Comparison of ENCODE assay signal across 15 cellular contexts in the genomic region with DNA sequence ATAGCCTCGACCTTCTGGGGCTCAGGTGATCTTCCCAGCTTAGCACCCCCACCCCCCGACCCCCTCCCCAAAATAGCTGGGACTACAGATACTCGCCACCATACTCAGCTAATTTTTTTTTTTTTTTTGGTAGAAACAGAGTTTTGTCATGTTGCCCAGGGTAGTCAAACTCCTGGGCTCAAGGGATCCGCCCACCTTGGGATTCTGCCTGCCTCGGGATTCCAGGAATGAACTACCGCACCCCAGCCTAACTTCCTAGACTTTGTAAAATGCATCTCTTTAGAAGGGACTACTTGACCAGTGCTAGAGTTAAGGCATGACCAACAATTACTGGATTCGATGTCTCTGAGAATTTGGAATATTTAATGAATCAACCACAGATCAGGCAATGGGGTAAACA.
DNase-seq lines count a peak whose midpoint lies in the region; ATAC-seq, FAIRE-seq and TF ChIP-seq lines count a peak whose summit lies in the region.
"Had no signal": no experiment of that assay in that cellular context is flagged by ENCODE, and none has a peak within 500 bp of the region (broad histone marks: within the 10 kb centered on the region; RNA-seq: fewer than 3 reads in every experiment).

No MANE protein-coding gene starts in this region.

- H3K4me1 ChIP-seq in OCI-LY3 (ENCODE audit: low read length) (peaks cover 31% of the 10 kb centered on the region), endothelial cell of umbilical vein (ENCODE audit: control insufficient read depth, extremely low read depth, insufficient read depth, low read length) (peaks cover 5% of the 10 kb centered on the region), sigmoid colon (peaks cover 0 to 34% (median 32%) of the 10 kb centered on the region in 4 donors)
- H3K4me1 ChIP-seq: breast epithelium had no signal

- no peaks in the 10 kb centered on the region for H3K27me3 Mint-ChIP-seq in T-helper 1 cell treated with Interleukin-12 subunit alpha and Interleukin-12 subunit beta and Interleukin-4 antibody, amounts not matched to agents 30 μg/mL and 1 μg/mL, for 36 hours (ENCODE audit: low read depth)

- CTCF ChIA-PET in endothelial cell of umbilical vein (lab: Charles Lee) (interaction anchor here (1.2 kb wide), 1 partner anchor 10 kb away, joined by 6 read pairs; no protein-coding TSS in a partner anchor), GM10248 (lab: Yijun Ruan, JAX) (interaction anchor here (1.1 to 3.6 kb wide), 4 partner anchors 9 to 143 kb away, joined by 4 to 18 read pairs (median 4); no protein-coding TSS in a partner anchor)

- no peak for TF ChIP-seq EP300 in sigmoid colon (IDR thresholded peaks at IDR 0.05)

- TF ChIP-seq CTCF in OCI-LY3 (IDR thresholded peaks at IDR 0.05; ENCODE audit: low read depth, low read length) (no peak), endothelial cell of umbilical vein (IDR thresholded peaks at IDR 0.05; ENCODE audit: extremely low read depth in 1 of 2, insufficient read depth in 1 of 2, low read depth in 1 of 2, low read length in 2 of 2) (no peak), sigmoid colon (IDR thresholded peaks at IDR 0.05) (no peak), GM10248 (IDR thresholded peaks at IDR 0.05; ENCODE audit: control extremely low read depth, extremely low read depth, low read depth, missing control alignments) (no peak)

- peak overlapping the region; percentile 72 for H3K27ac Mint-ChIP-seq in T-helper 1 cell treated with Interleukin-12 subunit alpha and Interleukin-12 subunit beta and Interleukin-4 antibody, amounts not matched to agents 30 μg/mL and 1 μg/mL, for 36 hours

- H3K4me3 ChIP-seq in OCI-LY3 (ENCODE audit: low read length) (no peak overlapping the region), endothelial cell of umbilical vein (replicated peaks in 1 of 3; ENCODE audit: insufficient read depth in 1 of 3, low read depth in 1 of 3, low read length in 3 of 3) (no peak overlapping the region), sigmoid colon (no peak overlapping the region)
- H3K4me3 ChIP-seq: breast epithelium, MG63 had no signal

- H3K4me2 ChIP-seq in OCI-LY3 (ENCODE audit: low read length) (peak overlapping the region; percentile 65), endothelial cell of umbilical vein (ENCODE audit: insufficient read depth, low read length) (no peak overlapping the region)

- H3K9me3 ChIP-seq in OCI-LY3 (ENCODE audit: insufficient read depth, low read length) (no peaks in the 10 kb centered on the region), endothelial cell of umbilical vein (replicated peaks; ENCODE audit: control insufficient read depth, insufficient read depth, low read length) (no peaks in the 10 kb centered on the region), sigmoid colon (no peaks in the 10 kb centered on the region)
- H3K9me3 ChIP-seq: breast epithelium, MG63 had no signal

- H3K9me1 ChIP-seq in endothelial cell of umbilical vein (replicated peaks; ENCODE audit: control insufficient read depth, extremely low read depth, insufficient read depth, low read length) = no peaks in the 10 kb centered on the region

- H3K36me3 ChIP-seq in OCI-LY3 (replicated peaks; ENCODE audit: low read depth, low read length) = peaks cover 51% of the 10 kb centered on the region
- no peaks in the 10 kb centered on the region for H3K36me3 ChIP-seq in endothelial cell of umbilical vein (ENCODE audit: control insufficient read depth in 2 of 2, extremely low read depth in 1 of 2, insufficient read depth in 2 of 2, low read length in 2 of 2)
- H3K36me3 ChIP-seq in sigmoid colon = no peaks in the 10 kb centered on the region
- H3K36me3 ChIP-seq: breast epithelium, MG63 had no signal

- 85 to 90% methylated on average over 7 of the region's 7 CpGs for WGBS in sigmoid colon, 2 donors

- intact Hi-C loops in endothelial cell of umbilical vein (cut with micrococcal nuclease) (no loop called here), sigmoid colon (cut with DNase I) (loop anchor here (5.0 kb wide), 1 partner anchor 85 kb away; the partner anchor contains the start of gene MDFIC)

- H3K4me3 Mint-ChIP-seq in T-helper 1 cell treated with Interleukin-12 subunit alpha and Interleukin-12 subunit beta and Interleukin-4 antibody, amounts not matched to agents 30 μg/mL and 1 μg/mL, for 36 hours = peak overlapping the region; percentile 63

- no peaks in the 10 kb centered on the region for H3K27me3 ChIP-seq in OCI-LY3 (ENCODE audit: low read depth, low read length)
- no peaks in the 10 kb centered on the region for H3K27me3 ChIP-seq in endothelial cell of umbilical vein (ENCODE audit: control insufficient read depth in 2 of 2, insufficient read depth in 2 of 2, low read length in 2 of 2)
- no peaks in the 10 kb centered on the region for H3K27me3 ChIP-seq in sigmoid colon
- H3K27me3 ChIP-seq: breast epithelium, MG63 had no signal

- DNase-seq in T-helper 1 cell (no peak), endothelial cell of umbilical vein (ENCODE audit: low read depth, low spot score) (no peak), sigmoid colon (no peak), DMS53 treated with DMSO at 0.1 percent for 48 hours (lab: John Stamatoyannopoulos, UW; ENCODE audit: unreplicated experiment) (no peak), GM10248 (ENCODE audit: extremely low spot score) (no peak)
- DNase-seq: activated CD4-positive, alpha-beta T cell treated with anti-CD3 and anti-CD28 coated beads for 1 hour; activated effector memory CD4-positive, alpha-beta T cell treated with Interleukin-2 at 50 U/mL for 16 hours; NCI-H2081; NCI-H748 treated with DMSO at 0.1 percent for 48 hours had no signal

- peaks cover 63% of the 10 kb centered on the region for H3K4me1 Mint-ChIP-seq in T-helper 1 cell treated with Interleukin-12 subunit alpha and Interleukin-12 subunit beta and Interleukin-4 antibody, amounts not matched to agents 30 μg/mL and 1 μg/mL, for 36 hours (ENCODE audit: low read depth)

- H3K9me3 Mint-ChIP-seq in T-helper 1 cell treated with Interleukin-12 subunit alpha and Interleukin-12 subunit beta and Interleukin-4 antibody, amounts not matched to agents 30 μg/mL and 1 μg/mL, for 36 hours = no peaks in the 10 kb centered on the region

- BruUV-seq in endothelial cell of umbilical vein (replicated peaks; lab: Mats Ljungman, UMichigan) = no TSS peak

- ATAC-seq in HG03469 (IDR thresholded peaks at IDR 0.05; ENCODE audit: unreplicated experiment) = no peak

- no peak for TF ChIP-seq POLR2A in endothelial cell of umbilical vein (IDR thresholded peaks at IDR 0.05; ENCODE audit: low read depth, low read length)
- no peak for TF ChIP-seq POLR2A in sigmoid colon (IDR thresholded peaks at IDR 0.05)

- peak overlapping the region; percentile 62; the same call in 1 of the 2 replicates for H3K27ac ChIP-seq in OCI-LY3 (ENCODE audit: low read length)
- no peak overlapping the region for H3K27ac ChIP-seq in endothelial cell of umbilical vein (ENCODE audit: insufficient read depth, low read depth, low read length)
- H3K27ac ChIP-seq in sigmoid colon = peak overlapping the region; percentile 48 to 72 (median 55)
- H3K27ac ChIP-seq: 22Rv1 had no signal

- FAIRE-seq in endothelial cell of umbilical vein (lab: Jason Lieb, UNC) = peak; percentile 4

- peaks cover 46% of the 10 kb centered on the region for H3K36me3 Mint-ChIP-seq in T-helper 1 cell treated with Interleukin-12 subunit alpha and Interleukin-12 subunit beta and Interleukin-4 antibody, amounts not matched to agents 30 μg/mL and 1 μg/mL, for 36 hours (ENCODE audit: low read depth)

- H2AFZ ChIP-seq in OCI-LY3 (ENCODE audit: low read depth, low read length) = no peak overlapping the region
- H2AFZ ChIP-seq in endothelial cell of umbilical vein (ENCODE audit: low read depth, low read length) = no peak overlapping the region

- POLR2A ChIA-PET in endothelial cell of umbilical vein (lab: Charles Lee) = no interaction called here
- POLR2A ChIA-PET in GM10248 (lab: Yijun Ruan, JAX) = no interaction called here

- H3K79me2 ChIP-seq in OCI-LY3 (ENCODE audit: low read length) = peaks cover 95% of the 10 kb centered on the region
- H3K79me2 ChIP-seq in endothelial cell of umbilical vein (ENCODE audit: control insufficient read depth, insufficient read depth, low read length) = no peaks in the 10 kb centered on the region

- H3K9ac ChIP-seq in OCI-LY3 (ENCODE audit: low read length) (no peak overlapping the region), endothelial cell of umbilical vein (replicated peaks; ENCODE audit: extremely low read depth, insufficient read depth, low read length) (no peak overlapping the region)

- H4K20me1 ChIP-seq in OCI-LY3 (ENCODE audit: insufficient read depth, low read length) (peaks cover 79% of the 10 kb centered on the region), endothelial cell of umbilical vein (replicated peaks; ENCODE audit: control insufficient read depth, extremely low read depth, insufficient read depth, low read length) (no peaks in the 10 kb centered on the region)

- dilution Hi-C loops in endothelial cell of umbilical vein (cut with MboI; ENCODE audit: extremely low pct_ligation_motif_present, low sequenced_read_pairs) = no loop called here

TF ChIP-seq in endothelial cell of umbilical vein, 7 proteins besides CTCF, POLR2A, EP300 and RAD21:
- TF ChIP-seq POLR2AphosphoS5 (IDR thresholded peaks at IDR 0.05; ENCODE audit: insufficient read depth, low read depth, low read length) (no peak), GATA2 (IDR thresholded peaks at IDR 0.05; ENCODE audit: insufficient read depth, insufficient read length, low read depth, low read length) (no peak), MAX (IDR thresholded peaks at IDR 0.05; ENCODE audit: insufficient read depth, insufficient read length) (no peak), JUN (IDR thresholded peaks at IDR 0.05; ENCODE audit: borderline replicate concordance, insufficient read depth, insufficient read length, low read depth) (no peak), FOS (IDR thresholded peaks at IDR 0.05; ENCODE audit: borderline replicate concordance, insufficient read depth, low read length) (no peak), EZH2 (IDR thresholded peaks at IDR 0.05; ENCODE audit: borderline replicate concordance, low read depth, low read length, severe bottlenecking) (no peak), MYC (IDR thresholded peaks at IDR 0.05; ENCODE audit: low read depth, low read length) (no peak)
TF ChIP-seq in endothelial cell of umbilical vein: peak in this region for 0.
